Comparison of ENCODE assay signal across 1 cellular context in the genomic region with DNA sequence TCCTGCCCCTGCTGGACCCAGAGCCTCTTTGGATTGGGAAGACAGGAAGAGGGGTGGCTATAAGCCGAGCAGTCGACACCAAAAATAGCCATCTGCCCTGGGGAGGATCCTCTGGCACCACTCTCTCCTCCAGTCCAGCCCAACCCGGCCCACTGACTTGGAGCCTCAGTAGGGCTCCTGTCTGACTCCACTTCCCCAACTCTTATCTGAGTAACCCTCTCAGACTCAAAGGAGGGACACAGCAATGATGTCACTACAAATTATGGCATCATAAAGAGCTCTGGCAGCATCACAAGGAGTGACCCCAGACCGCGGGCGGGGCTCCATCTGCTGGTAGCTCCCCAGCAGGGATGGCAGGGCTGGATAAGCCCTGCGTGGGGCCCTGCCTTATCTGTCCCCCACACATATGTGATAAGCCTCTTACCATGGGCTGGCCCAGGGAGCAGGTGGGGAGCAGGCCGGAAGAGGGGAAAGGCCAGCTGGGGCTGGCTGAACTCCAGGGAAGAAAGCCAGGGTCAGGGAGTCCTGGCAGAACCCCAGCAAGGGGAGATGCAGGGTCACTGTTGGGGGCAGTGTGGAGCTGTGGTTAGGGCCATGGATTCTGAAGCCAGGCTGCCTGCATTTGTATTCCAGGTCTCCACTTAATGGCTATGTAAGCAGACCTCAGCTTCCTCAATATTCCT.
TF ChIP-seq lines count a peak whose summit lies in the region.

No MANE protein-coding gene starts in this region.

TF ChIP-seq in K562, 482 proteins besides CTCF, POLR2A, EP300 and RAD21 (continued from another document and continues in another):
- TF ChIP-seq, protein P1, sequence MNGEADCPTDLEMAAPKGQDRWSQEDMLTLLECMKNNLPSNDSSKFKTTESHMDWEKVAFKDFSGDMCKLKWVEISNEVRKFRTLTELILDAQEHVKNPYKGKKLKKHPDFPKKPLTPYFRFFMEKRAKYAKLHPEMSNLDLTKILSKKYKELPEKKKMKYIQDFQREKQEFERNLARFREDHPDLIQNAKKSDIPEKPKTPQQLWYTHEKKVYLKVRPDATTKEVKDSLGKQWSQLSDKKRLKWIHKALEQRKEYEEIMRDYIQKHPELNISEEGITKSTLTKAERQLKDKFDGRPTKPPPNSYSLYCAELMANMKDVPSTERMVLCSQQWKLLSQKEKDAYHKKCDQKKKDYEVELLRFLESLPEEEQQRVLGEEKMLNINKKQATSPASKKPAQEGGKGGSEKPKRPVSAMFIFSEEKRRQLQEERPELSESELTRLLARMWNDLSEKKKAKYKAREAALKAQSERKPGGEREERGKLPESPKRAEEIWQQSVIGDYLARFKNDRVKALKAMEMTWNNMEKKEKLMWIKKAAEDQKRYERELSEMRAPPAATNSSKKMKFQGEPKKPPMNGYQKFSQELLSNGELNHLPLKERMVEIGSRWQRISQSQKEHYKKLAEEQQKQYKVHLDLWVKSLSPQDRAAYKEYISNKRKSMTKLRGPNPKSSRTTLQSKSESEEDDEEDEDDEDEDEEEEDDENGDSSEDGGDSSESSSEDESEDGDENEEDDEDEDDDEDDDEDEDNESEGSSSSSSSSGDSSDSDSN (IDR thresholded peaks at IDR 0.05; ENCODE audit: borderline replicate concordance in 1 of 2, low read depth in 2 of 2, low read length in 2 of 2), result peak in 1 of 2 experiments; percentile 73; a peak in 2 of 4 replicates
- TF ChIP-seq TEAD2 (tag; IDR thresholded peaks at IDR 0.05) (peak; percentile 82), THAP12 (CRISPR knock-in tag; IDR thresholded peaks at IDR 0.05) (no peak), L3MBTL2 (IDR thresholded peaks at IDR 0.05) (peak; percentile 52), FOXJ2 (tag; IDR thresholded peaks at IDR 0.05) (peak; percentile 96), CAMTA2 (CRISPR knock-in tag; conservative IDR thresholded peaks at IDR 0.05) (no peak), KLF13 (tag; IDR thresholded peaks at IDR 0.05; ENCODE audit: borderline replicate concordance, low read depth) (peak; percentile 92; the same call in 1 of the 2 replicates), MAFG (tag; conservative IDR thresholded peaks at IDR 0.05) (no peak), PML (IDR thresholded peaks at IDR 0.05; ENCODE audit: low read length) (peak; percentile 99), ZNF280B (CRISPR knock-in tag; IDR thresholded peaks at IDR 0.05) (no peak), SUPT5H (IDR thresholded peaks at IDR 0.05) (no peak), MCM3 (IDR thresholded peaks at IDR 0.05) (no peak), IFI16 (CRISPR knock-in tag; IDR thresholded peaks at IDR 0.05) (no peak; the same call in 1 of the 2 replicates), ZFP30 (CRISPR knock-in tag; IDR thresholded peaks at IDR 0.05; ENCODE audit: borderline replicate concordance) (no peak), ZNF707 (CRISPR knock-in tag; conservative IDR thresholded peaks at IDR 0.05) (peak; percentile 68), ZFX (CRISPR knock-in tag; IDR thresholded peaks at IDR 0.05) (no peak; the same call in 1 of the 2 replicates), NEUROD1 (IDR thresholded peaks at IDR 0.05; ENCODE audit: borderline replicate concordance, low read depth, low read length, partially characterized antibody) (peak; percentile 94), BCOR (IDR thresholded peaks at IDR 0.05) (peak; percentile 97), SMAD4 (CRISPR knock-in tag; conservative IDR thresholded peaks at IDR 0.05) (peak; percentile 100), CTCFL (IDR thresholded peaks at IDR 0.05; ENCODE audit: borderline replicate concordance, insufficient read depth, low read depth, low read length, poor library complexity, severe bottlenecking) (peak; percentile 12), NUFIP1 (IDR thresholded peaks at IDR 0.05; ENCODE audit: partially characterized antibody) (peak; percentile 43), RBBP5 (IDR thresholded peaks at IDR 0.05; ENCODE audit: borderline replicate concordance, insufficient read depth, low read length, poor library complexity, severe bottlenecking) (no peak), ZNF507 (tag; conservative IDR thresholded peaks at IDR 0.05) (no peak), RFX1 (IDR thresholded peaks at IDR 0.05) (no peak), HDAC8 (tag; IDR thresholded peaks at IDR 0.05) (peak; percentile 76), SAFB2 (IDR thresholded peaks at IDR 0.05; ENCODE audit: borderline replicate concordance, low read depth, low read length, severe bottlenecking) (no peak), ARNT (IDR thresholded peaks at IDR 0.05) (peak; percentile 97 to 99), HDAC6 (IDR thresholded peaks at IDR 0.05; ENCODE audit: low read depth, low read length) (no peak), CXXC5 (CRISPR knock-in tag; IDR thresholded peaks at IDR 0.05) (peak; percentile 100), TRIM28 (IDR thresholded peaks at IDR 0.05) (peak; percentile 89), PURB (CRISPR knock-in tag; IDR thresholded peaks at IDR 0.05; ENCODE audit: low read depth) (no peak), CLOCK (CRISPR knock-in tag; IDR thresholded peaks at IDR 0.05; ENCODE audit: borderline replicate concordance) (peak; percentile 93), STAT5B (CRISPR knock-in tag; IDR thresholded peaks at IDR 0.05) (no peak), ZNF780A (CRISPR knock-in tag; IDR thresholded peaks at IDR 0.05) (no peak)
- TF ChIP-seq, protein P2, sequence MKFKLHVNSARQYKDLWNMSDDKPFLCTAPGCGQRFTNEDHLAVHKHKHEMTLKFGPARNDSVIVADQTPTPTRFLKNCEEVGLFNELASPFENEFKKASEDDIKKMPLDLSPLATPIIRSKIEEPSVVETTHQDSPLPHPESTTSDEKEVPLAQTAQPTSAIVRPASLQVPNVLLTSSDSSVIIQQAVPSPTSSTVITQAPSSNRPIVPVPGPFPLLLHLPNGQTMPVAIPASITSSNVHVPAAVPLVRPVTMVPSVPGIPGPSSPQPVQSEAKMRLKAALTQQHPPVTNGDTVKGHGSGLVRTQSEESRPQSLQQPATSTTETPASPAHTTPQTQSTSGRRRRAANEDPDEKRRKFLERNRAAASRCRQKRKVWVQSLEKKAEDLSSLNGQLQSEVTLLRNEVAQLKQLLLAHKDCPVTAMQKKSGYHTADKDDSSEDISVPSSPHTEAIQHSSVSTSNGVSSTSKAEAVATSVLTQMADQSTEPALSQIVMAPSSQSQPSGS (CRISPR knock-in tag; IDR thresholded peaks at IDR 0.05), result no peak
- TF ChIP-seq, protein P3, sequence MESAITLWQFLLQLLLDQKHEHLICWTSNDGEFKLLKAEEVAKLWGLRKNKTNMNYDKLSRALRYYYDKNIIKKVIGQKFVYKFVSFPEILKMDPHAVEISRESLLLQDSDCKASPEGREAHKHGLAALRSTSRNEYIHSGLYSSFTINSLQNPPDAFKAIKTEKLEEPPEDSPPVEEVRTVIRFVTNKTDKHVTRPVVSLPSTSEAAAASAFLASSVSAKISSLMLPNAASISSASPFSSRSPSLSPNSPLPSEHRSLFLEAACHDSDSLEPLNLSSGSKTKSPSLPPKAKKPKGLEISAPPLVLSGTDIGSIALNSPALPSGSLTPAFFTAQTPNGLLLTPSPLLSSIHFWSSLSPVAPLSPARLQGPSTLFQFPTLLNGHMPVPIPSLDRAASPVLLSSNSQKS (CRISPR knock-in tag; IDR thresholded peaks at IDR 0.05), result peak; percentile 85; the same call in 1 of the 2 replicates
- TF ChIP-seq, protein P4, sequence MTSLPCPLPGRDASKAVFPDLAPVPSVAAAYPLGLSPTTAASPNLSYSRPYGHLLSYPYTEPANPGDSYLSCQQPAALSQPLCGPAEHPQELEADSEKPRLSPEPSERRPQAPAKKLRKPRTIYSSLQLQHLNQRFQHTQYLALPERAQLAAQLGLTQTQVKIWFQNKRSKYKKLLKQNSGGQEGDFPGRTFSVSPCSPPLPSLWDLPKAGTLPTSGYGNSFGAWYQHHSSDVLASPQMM (CRISPR knock-in tag; IDR thresholded peaks at IDR 0.05), result no peak
- TF ChIP-seq, protein P5, sequence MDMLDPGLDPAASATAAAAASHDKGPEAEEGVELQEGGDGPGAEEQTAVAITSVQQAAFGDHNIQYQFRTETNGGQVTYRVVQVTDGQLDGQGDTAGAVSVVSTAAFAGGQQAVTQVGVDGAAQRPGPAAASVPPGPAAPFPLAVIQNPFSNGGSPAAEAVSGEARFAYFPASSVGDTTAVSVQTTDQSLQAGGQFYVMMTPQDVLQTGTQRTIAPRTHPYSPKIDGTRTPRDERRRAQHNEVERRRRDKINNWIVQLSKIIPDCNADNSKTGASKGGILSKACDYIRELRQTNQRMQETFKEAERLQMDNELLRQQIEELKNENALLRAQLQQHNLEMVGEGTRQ (CRISPR knock-in tag; IDR thresholded peaks at IDR 0.05), result no peak
- TF ChIP-seq, protein P6, sequence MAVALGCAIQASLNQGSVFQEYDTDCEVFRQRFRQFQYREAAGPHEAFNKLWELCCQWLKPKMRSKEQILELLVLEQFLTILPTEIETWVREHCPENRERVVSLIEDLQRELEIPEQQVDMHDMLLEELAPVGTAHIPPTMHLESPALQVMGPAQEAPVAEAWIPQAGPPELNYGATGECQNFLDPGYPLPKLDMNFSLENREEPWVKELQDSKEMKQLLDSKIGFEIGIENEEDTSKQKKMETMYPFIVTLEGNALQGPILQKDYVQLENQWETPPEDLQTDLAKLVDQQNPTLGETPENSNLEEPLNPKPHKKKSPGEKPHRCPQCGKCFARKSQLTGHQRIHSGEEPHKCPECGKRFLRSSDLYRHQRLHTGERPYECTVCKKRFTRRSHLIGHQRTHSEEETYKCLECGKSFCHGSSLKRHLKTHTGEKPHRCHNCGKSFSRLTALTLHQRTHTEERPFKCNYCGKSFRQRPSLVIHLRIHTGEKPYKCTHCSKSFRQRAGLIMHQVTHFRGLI (CRISPR knock-in tag; IDR thresholded peaks at IDR 0.05), result peak; percentile 97
- TF ChIP-seq, protein P7, sequence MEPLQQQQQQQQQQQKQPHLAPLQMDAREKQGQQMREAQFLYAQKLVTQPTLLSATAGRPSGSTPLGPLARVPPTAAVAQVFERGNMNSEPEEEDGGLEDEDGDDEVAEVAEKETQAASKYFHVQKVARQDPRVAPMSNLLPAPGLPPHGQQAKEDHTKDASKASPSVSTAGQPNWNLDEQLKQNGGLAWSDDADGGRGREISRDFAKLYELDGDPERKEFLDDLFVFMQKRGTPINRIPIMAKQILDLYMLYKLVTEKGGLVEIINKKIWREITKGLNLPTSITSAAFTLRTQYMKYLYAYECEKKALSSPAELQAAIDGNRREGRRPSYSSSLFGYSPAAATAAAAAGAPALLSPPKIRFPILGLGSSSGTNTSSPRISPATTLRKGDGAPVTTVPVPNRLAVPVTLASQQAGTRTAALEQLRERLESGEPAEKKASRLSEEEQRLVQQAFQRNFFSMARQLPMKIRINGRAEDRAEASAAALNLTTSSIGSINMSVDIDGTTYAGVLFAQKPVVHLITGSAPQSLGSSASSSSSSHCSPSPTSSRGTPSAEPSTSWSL (CRISPR knock-in tag; IDR thresholded peaks at IDR 0.05; ENCODE audit: borderline replicate concordance), result peak; percentile 66; the same call in 1 of the 2 replicates
